8 cellular contexts compared by ENCODE assay signal in genomic region chr15:101277038-101277822, GRCh38.
DNase-seq lines count a peak whose midpoint lies in the region; ATAC-seq and TF ChIP-seq lines count a peak whose summit lies in the region.

TSS of gene SELENOS (minus strand) at chr15:101277485. CDS start at chr15:101277417, 68 bp downstream.

- no peak for TF ChIP-seq CTCF in choroid plexus epithelial cell (conservative IDR thresholded peaks at IDR 0.05; ENCODE audit: low read depth, low read length)

- H3K4me3 ChIP-seq in choroid plexus epithelial cell (ENCODE audit: low read depth, low read length), result peak within 1 kb of the TSS; percentile 89

- peak; percentile 54 for ATAC-seq in GM18870 (IDR thresholded peaks at IDR 0.05; ENCODE audit: unreplicated experiment)
- ATAC-seq in HG03103 (IDR thresholded peaks at IDR 0.05; ENCODE audit: low read depth, unreplicated experiment), result peak; percentile 88

- DNase-seq in AG08396 (ENCODE audit: low spot score) (peak; percentile 95), NCI-H345 (lab: John Stamatoyannopoulos, UW) (peak; percentile 88), choroid plexus epithelial cell (ENCODE audit: low read depth) (peak; percentile 92), kidney tubule cell (ENCODE audit: low spot score) (peak; percentile 90)
- DNase-seq in activated CD4-positive, alpha-beta T cell treated with anti-CD3 and anti-CD28 coated beads for 4 hours, result peak; percentile 88 to 89
- DNase-seq in stimulated activated CD4-positive, alpha-beta T cell treated with anti-CD3 and anti-CD28 coated beads, Interleukin-1b, Interleukin-23, amount 100 ng/mL, for 24 hours (ENCODE audit: low read depth in 4 of 4, low spot score in 1 of 4), result peak; percentile 83 to 87 (median 86)

Comparison
In these comparisons a context has a peak if more than half of its experiments do, and no peak if none do; other contexts are left out.
1. Peak in every context shown above with its lines: DNase-seq, ATAC-seq and H3K4me3 ChIP-seq.